ENCODE assay signal across 13 cellular contexts in the genomic region with DNA sequence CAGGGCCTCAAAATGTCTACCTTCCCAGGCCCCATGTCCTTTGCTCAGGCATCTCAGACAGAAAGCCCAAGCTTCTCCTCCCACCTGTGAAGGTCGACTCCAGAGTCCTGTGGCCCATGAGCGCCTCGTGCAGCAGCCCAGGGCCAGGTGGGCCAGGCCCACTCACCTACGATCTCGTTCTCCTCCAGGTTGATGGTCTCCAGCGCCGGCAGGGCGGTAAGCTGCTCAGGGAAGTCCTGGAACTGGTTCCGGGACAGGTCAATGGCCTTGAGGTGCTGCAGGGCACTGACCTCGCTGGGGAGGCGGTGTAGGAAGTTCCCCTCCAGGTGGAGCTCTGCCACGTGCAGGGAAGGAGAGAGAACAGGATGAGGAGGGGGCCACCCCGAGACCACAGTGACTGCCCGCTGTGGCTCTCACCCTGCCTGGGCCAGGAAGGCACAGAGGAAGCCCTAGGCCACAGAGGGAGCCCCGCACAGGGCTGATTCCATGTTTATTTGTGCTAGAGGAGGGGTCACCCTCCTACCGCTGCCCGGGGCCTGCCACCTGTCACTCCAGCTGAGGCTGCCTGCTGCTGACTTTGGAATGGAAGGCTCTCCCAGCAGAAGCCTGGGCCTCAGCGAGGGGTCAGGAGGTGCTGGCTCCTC. TPM values are rescaled to one million over a fixed set of nuclear protein-coding genes. Genes with fewer than 3 reads are reported as not detected.
DNase-seq lines count a peak whose midpoint lies in the region; ATAC-seq and TF ChIP-seq lines count a peak whose summit lies in the region.
"Had no signal": no experiment of that assay in that cellular context is flagged by ENCODE, and none has a peak within 500 bp of the region (broad histone marks: within the 10 kb centered on the region; RNA-seq: fewer than 3 reads in every experiment).

No MANE protein-coding gene starts in this region.

- H2BK5ac ChIP-seq in IMR-90 (ENCODE audit: low read depth, low read length, poor library complexity, severe bottlenecking): no peak overlapping the region

- CTCF ChIA-PET in IMR-90 (lab: Yijun Ruan, JAX): no interaction called here

- POLR2A ChIA-PET in IMR-90 (lab: Charles Lee; ENCODE audit: unreplicated experiment): no interaction called here

- H3K36me3 ChIP-seq in IMR-90 (ENCODE audit: control insufficient read depth, insufficient read depth, low read length): no peaks in the 10 kb centered on the region
- H3K36me3 ChIP-seq in heart right ventricle: no peaks in the 10 kb centered on the region
- H3K36me3 ChIP-seq: vagina had no signal

- H3K4ac ChIP-seq in IMR-90 (ENCODE audit: low read depth, low read length): no peak overlapping the region

- in situ Hi-C loops in GM13977 (cut with MboI; ENCODE audit: low pct_unique_long_range_greater_than_20kb, low sequenced_read_pairs, unreplicated experiment) (no loop called here), IMR-90 (cut with MboI; ENCODE audit: low sequenced_read_pairs) (no loop called here)

- H3K27me3 ChIP-seq in IMR-90 (ENCODE audit: control insufficient read depth, insufficient read depth, low read length): no peaks in the 10 kb centered on the region
- H3K27me3 ChIP-seq in heart right ventricle: peaks cover 0 to 51% (median 0%) of the 10 kb centered on the region in 7 donors
- H3K27me3 ChIP-seq: vagina had no signal

- H4K8ac ChIP-seq in IMR-90 (ENCODE audit: low read depth in 2 of 2, low read length in 2 of 2): no peak overlapping the region

- no peak overlapping the region for H3K9ac ChIP-seq in IMR-90 (ENCODE audit: low read depth, low read length)

- no peak overlapping the region for H4K5ac ChIP-seq in IMR-90 (ENCODE audit: low read depth, low read length)

- dilution Hi-C loops in IMR-90 (cut with HindIII; ENCODE audit: low sequenced_read_pairs, unreplicated experiment): no loop called here

- H3K27ac ChIP-seq in IMR-90 (ENCODE audit: insufficient read depth, low read length): no peak overlapping the region
- H3K27ac ChIP-seq in heart right ventricle: peak overlapping the region in 8 of 10 donors; percentile 39 to 68 (median 57)

- DNase-seq in GM13977 (ENCODE audit: low spot score): no peak
- DNase-seq in IMR-90: no peak
- no peak for DNase-seq in heart right ventricle
- DNase-seq in retinal pigment epithelial cell (ENCODE audit: low read depth): no peak
- no peak for DNase-seq in GDM1 (lab: John Stamatoyannopoulos, UW)
- no peak for DNase-seq in pons (ENCODE audit: low spot score)
- DNase-seq: activated gamma-delta T cell, DMS79, NCI-H2107 had no signal

- no peak overlapping the region for H2BK20ac ChIP-seq in IMR-90 (ENCODE audit: low read depth, low read length)

- H3K56ac ChIP-seq in IMR-90 (ENCODE audit: extremely low read depth, insufficient read depth, low read length): no peak overlapping the region

- no peak overlapping the region for H2AFZ ChIP-seq in IMR-90 (replicated peaks; ENCODE audit: low read length, poor library complexity)

- H4K91ac ChIP-seq in IMR-90 (ENCODE audit: insufficient read depth, low read depth, low read length): no peak overlapping the region

- no peak for TF ChIP-seq POLR2A in IMR-90 (IDR thresholded peaks at IDR 0.05; ENCODE audit: low read depth, low read length)

- H3K18ac ChIP-seq in IMR-90 (ENCODE audit: low read depth, low read length): no peak overlapping the region

- intact Hi-C loops in IMR-90 (cut with micrococcal nuclease): no loop called here
- intact Hi-C loops in heart right ventricle (cut with DNase I): no loop called here

- no peak overlapping the region for H2BK120ac ChIP-seq in IMR-90 (ENCODE audit: low read depth, low read length)

- no peak for ATAC-seq in IMR-90 (ENCODE audit: low read depth)
- ATAC-seq in heart right ventricle: peak in 7 of 8 donors; percentile 4 to 34 (median 21)
- ATAC-seq in GM18861 (IDR thresholded peaks at IDR 0.05; ENCODE audit: unreplicated experiment): no peak

- H3K4me1 ChIP-seq in IMR-90 (ENCODE audit: control insufficient read depth, insufficient read depth, low read length) (no peaks in the 10 kb centered on the region), heart right ventricle (peaks cover 4 to 58% (median 19%) of the 10 kb centered on the region in 9 donors)

- no peak overlapping the region for H3K14ac ChIP-seq in IMR-90 (replicated peaks; ENCODE audit: low read depth, low read length)

- H2BK15ac ChIP-seq in IMR-90 (ENCODE audit: low read depth, low read length): no peak overlapping the region

- BruUV-seq in IMR-90 (replicated peaks; lab: Mats Ljungman, UMichigan): no TSS peak

- H3K4me2 ChIP-seq in IMR-90 (ENCODE audit: low read depth, low read length): no peak overlapping the region

- H3K79me1 ChIP-seq in IMR-90 (ENCODE audit: low read depth in 1 of 2, low read length in 2 of 2): no peaks in the 10 kb centered on the region

- 80% methylated on average over 8 of the region's 18 CpGs; no CpG with 5 or more reads in 1 of the 2 experiments for WGBS in IMR-90 (ENCODE audit: extremely low coverage in 2 of 2, insufficient read length in 1 of 2), 2 experiments
- 74 to 80% methylated on average over 18 of the region's 18 CpGs for WGBS in heart right ventricle, 2 donors

- H3K23ac ChIP-seq in IMR-90 (ENCODE audit: low read depth, low read length): no peak overlapping the region

- H2AK9ac ChIP-seq in IMR-90 (replicated peaks; ENCODE audit: low read depth, low read length, poor library complexity): peak overlapping the region; percentile 45

- no peak overlapping the region for H3K4me3 ChIP-seq in IMR-90 (ENCODE audit: insufficient read depth, low read depth, low read length)
- H3K4me3 ChIP-seq in heart right ventricle: no peak overlapping the region
- H3K4me3 ChIP-seq in retinal pigment epithelial cell (ENCODE audit: low read length): no peak overlapping the region
- H3K4me3 ChIP-seq: lung, vagina had no signal

- no peak overlapping the region for H2AK5ac ChIP-seq in IMR-90 (ENCODE audit: low read depth, low read length)

- 0 out of 2 replicates have a peak, but pooled peaks cover 6% of the 10 kb centered on the region for H3K9me1 ChIP-seq in IMR-90 (ENCODE audit: insufficient read depth, low read length)

- peak; percentile 12 for TF ChIP-seq CTCF in GM13977 (IDR thresholded peaks at IDR 0.05; ENCODE audit: extremely low read depth, insufficient read depth, missing control alignments)
- no peak for TF ChIP-seq CTCF in IMR-90 (conservative IDR thresholded peaks at IDR 0.05; ENCODE audit: low read depth, low read length)
- TF ChIP-seq CTCF in heart right ventricle (IDR thresholded peaks at IDR 0.05): peak in 1 of 9 donors; percentile 6
- peak; percentile 14 for TF ChIP-seq CTCF in retinal pigment epithelial cell (conservative IDR thresholded peaks at IDR 0.05; ENCODE audit: low read depth, low read length)

- no peak for TF ChIP-seq RAD21 in IMR-90 (IDR thresholded peaks at IDR 0.05; ENCODE audit: low read length)

- 0 out of 2 replicates have a peak, but pooled peaks cover 3% of the 10 kb centered on the region for H4K20me1 ChIP-seq in IMR-90 (ENCODE audit: insufficient read depth, low read length)

- H3K9me3 ChIP-seq in IMR-90 (ENCODE audit: control insufficient read depth, insufficient read depth, low read length) (no peaks in the 10 kb centered on the region), heart right ventricle (no peaks in the 10 kb centered on the region)
- H3K9me3 ChIP-seq: vagina had no signal

TF ChIP-seq in IMR-90, 13 proteins besides CTCF, POLR2A, EP300 and RAD21:
- TF ChIP-seq MXI1 (IDR thresholded peaks at IDR 0.05; ENCODE audit: borderline replicate concordance, low read depth, low read length) (no peak), RCOR1 (IDR thresholded peaks at IDR 0.05; ENCODE audit: insufficient replicate concordance, low read length) (no peak), CEBPB (IDR thresholded peaks at IDR 0.05; ENCODE audit: low read depth, low read length) (no peak), MAFK (IDR thresholded peaks at IDR 0.05; ENCODE audit: low read depth, low read length) (no peak), FOS (IDR thresholded peaks at IDR 0.05; ENCODE audit: low read depth, low read length) (no peak), BHLHE40 (IDR thresholded peaks at IDR 0.05; ENCODE audit: low read depth, low read length) (no peak), RFX5 (IDR thresholded peaks at IDR 0.05; ENCODE audit: low read depth, low read length) (no peak), CHD1 (IDR thresholded peaks at IDR 0.05; ENCODE audit: low read depth, low read length) (no peak)
- TF ChIP-seq, protein P1, sequence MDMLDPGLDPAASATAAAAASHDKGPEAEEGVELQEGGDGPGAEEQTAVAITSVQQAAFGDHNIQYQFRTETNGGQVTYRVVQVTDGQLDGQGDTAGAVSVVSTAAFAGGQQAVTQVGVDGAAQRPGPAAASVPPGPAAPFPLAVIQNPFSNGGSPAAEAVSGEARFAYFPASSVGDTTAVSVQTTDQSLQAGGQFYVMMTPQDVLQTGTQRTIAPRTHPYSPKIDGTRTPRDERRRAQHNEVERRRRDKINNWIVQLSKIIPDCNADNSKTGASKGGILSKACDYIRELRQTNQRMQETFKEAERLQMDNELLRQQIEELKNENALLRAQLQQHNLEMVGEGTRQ (IDR thresholded peaks at IDR 0.05; ENCODE audit: low read depth, low read length): no peak
TF ChIP-seq in IMR-90: peak in this region for 0.

RNA-seq across cellular contexts. Expression of a gene that starts 40.0 kb away (rescaled TPM):
- total RNA-seq in IMR-90 (2012; rRNA removed): not detected in 2 replicates
- not detected in 2 replicates for polyA plus RNA-seq in IMR-90 (2012; rRNA removed)
- polyA plus RNA-seq in IMR-90 (2012; cell fraction: cytosol; rRNA removed): not detected in 2 replicates
- polyA plus RNA-seq in IMR-90 (2012; cell fraction: nucleus; rRNA removed; ENCODE audit: low replicate concordance): 0.01 TPM in 1 of 2 replicates, not detected in the other
- total RNA-seq in heart right ventricle: under 1 TPM in 1 of 10 donors, not detected in 9; 0.07 TPM
- polyA plus RNA-seq in heart right ventricle: not detected
- total RNA-seq: fibroblast of villous mesenchyme, vagina had no signal

RNA-seq across cellular contexts. Expression of a gene that starts 58.6 kb away (rescaled TPM):
- 6.9 and 9.5 TPM in 2 replicates for total RNA-seq in IMR-90 (2012; rRNA removed)
- 11.5 and 12.4 TPM in 2 replicates for polyA plus RNA-seq in IMR-90 (2012; rRNA removed)
- 8.1 and 15.0 TPM in 2 replicates for polyA plus RNA-seq in IMR-90 (2012; cell fraction: cytosol; rRNA removed)
- polyA plus RNA-seq in IMR-90 (2012; cell fraction: nucleus; rRNA removed; ENCODE audit: low replicate concordance): 9.0 and 12.6 TPM in 2 replicates
- total RNA-seq in heart right ventricle: 10 to 100 TPM; 39.9 to 73.8 (median 58.2) TPM
- 10 to 100 TPM; 11.0 to 13.8 TPM for polyA plus RNA-seq in heart right ventricle

Comparison
In these comparisons a context has a peak if more than half of its experiments do, and no peak if none do; other contexts are left out.
1. ATAC-seq: peak in heart right ventricle (7 of 8); none in IMR-90 (single experiment) and GM18861 (single experiment).